In genomic region chr17:37255434-37255833, GRCh38 we compare ENCODE assay signal across 22 cellular contexts.
"Had no signal": no experiment of that assay in that cellular context is flagged by ENCODE, and none has a peak within 500 bp of the region (broad histone marks: within the 10 kb centered on the region; RNA-seq: fewer than 3 reads in every experiment).

No MANE protein-coding gene starts in this region.

- H3K27me3 ChIP-seq: esophagus muscularis mucosa, ovary, right lobe of liver, thyroid gland had no signal

- H3K27me3 Mint-ChIP-seq: naive thymus-derived CD8-positive, alpha-beta T cell; stimulated activated naive CD8-positive, alpha-beta T cell treated with anti-CD3 and anti-CD28 coated beads, Interleukin-15, amount 100 ng/mL, for 72 hours had no signal

- H3K4me3 Mint-ChIP-seq: naive thymus-derived CD8-positive, alpha-beta T cell; nephron progenitor cell; stimulated activated naive CD8-positive, alpha-beta T cell treated with anti-CD3 and anti-CD28 coated beads, Interleukin-15, amount 100 ng/mL, for 72 hours had no signal

- H3K9me3 ChIP-seq: esophagus muscularis mucosa, ovary, right lobe of liver, thyroid gland had no signal

- H3K4me1 Mint-ChIP-seq: naive thymus-derived CD8-positive, alpha-beta T cell; nephron progenitor cell; stimulated activated naive CD8-positive, alpha-beta T cell treated with anti-CD3 and anti-CD28 coated beads, Interleukin-15, amount 100 ng/mL, for 72 hours had no signal

- DNase-seq: dermis blood vessel endothelial cell; effector memory CD4-positive, alpha-beta T cell; foreskin melanocyte; mesendoderm; midbrain; naive thymus-derived CD8-positive, alpha-beta T cell; nephron progenitor cell; occipital lobe; ovary; retina; right lobe of liver; stimulated activated CD4-positive, alpha-beta T cell treated with anti-CD3 and anti-CD28 coated beads, Interleukin-12 subunit alpha, Interleukin-12 subunit beta, amount 100 ng/mL, for 4 hours; stimulated activated CD4-positive, alpha-beta T cell treated with anti-CD3 and anti-CD28 coated beads, Interleukin-1b, Interleukin-23, amount 100 ng/mL, for 48 hours; stimulated activated CD4-positive, alpha-beta T cell treated with anti-CD3 and anti-CD28 coated beads, Interleukin-4, amount 100 ng/mL, for 1 hour; stimulated activated CD8-positive, alpha-beta memory T cell treated with anti-CD3 and anti-CD28 coated beads, Interleukin-4, amount 100 ng/mL, for 48 hours; stimulated activated naive CD4-positive, alpha-beta T cell; stimulated activated naive CD8-positive, alpha-beta T cell treated with anti-CD3 and anti-CD28 coated beads, Interleukin-15, amount 100 ng/mL, for 72 hours; thyroid gland; trophoblast cell had no signal

- H3K36me3 ChIP-seq: ovary, thyroid gland had no signal

- H3K9me3 Mint-ChIP-seq: naive thymus-derived CD8-positive, alpha-beta T cell; nephron progenitor cell; stimulated activated naive CD8-positive, alpha-beta T cell treated with anti-CD3 and anti-CD28 coated beads, Interleukin-15, amount 100 ng/mL, for 72 hours had no signal

- H3K27ac ChIP-seq: coronary artery, esophagus muscularis mucosa, ovary, right lobe of liver, thyroid gland had no signal

- ATAC-seq: naive thymus-derived CD8-positive, alpha-beta T cell; right lobe of liver; stimulated activated naive CD8-positive, alpha-beta T cell treated with anti-CD3 and anti-CD28 coated beads, Interleukin-15, amount 100 ng/mL, for 72 hours had no signal

- H3K4me1 ChIP-seq: esophagus muscularis mucosa, right lobe of liver, thyroid gland had no signal

- H3K4me3 ChIP-seq: coronary artery, esophagus muscularis mucosa, ovary, right lobe of liver, smooth muscle cell, thyroid gland had no signal
